ENCODE assay signal across 1 cellular context in genomic region chr1:210292276-210292851, GRCh38.
TF ChIP-seq lines count a peak whose summit lies in the region.

No MANE protein-coding gene starts in this region.

TF ChIP-seq in HEK293, 187 proteins besides CTCF, POLR2A, EP300 and RAD21 (continued from another document):
- peak; percentile 61 for TF ChIP-seq ZNF341 (tag by site-specific recombination; IDR thresholded peaks at IDR 0.05; ENCODE audit: low read depth)
